ENCODE assay signal across 21 cellular contexts in the genomic region with DNA sequence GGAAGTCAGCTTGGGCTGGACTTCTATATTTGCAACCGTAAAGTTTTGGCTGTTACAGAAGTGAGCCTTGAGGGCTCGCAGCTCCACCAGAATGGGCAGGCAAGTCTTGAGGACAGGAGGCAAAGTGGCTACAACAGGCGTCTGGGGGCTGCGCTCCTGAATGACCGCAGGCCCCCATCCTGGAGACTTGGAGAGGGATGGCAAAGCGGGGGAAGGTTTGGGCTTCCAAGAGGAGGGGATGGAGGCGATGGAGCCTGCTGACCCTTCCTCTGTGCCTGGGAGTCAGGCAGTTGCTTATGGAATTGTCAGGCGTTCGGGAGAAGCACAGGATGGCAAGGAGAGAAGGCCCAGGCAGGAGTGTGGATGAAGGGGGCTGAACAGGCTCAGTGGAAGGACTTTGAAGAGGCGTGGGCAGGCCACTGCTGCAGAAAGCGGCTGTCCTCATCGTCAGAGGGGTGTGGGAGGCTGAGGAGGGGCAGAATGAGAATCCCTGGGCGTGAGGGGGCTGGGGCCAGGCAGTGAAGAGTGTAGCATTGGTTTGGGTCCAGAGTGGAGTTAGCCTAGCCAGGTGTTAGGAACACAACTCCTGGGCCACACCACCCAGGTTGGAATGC.
DNase-seq lines count a peak whose midpoint lies in the region; ATAC-seq and TF ChIP-seq lines count a peak whose summit lies in the region.
"Had no signal": no experiment of that assay in that cellular context is flagged by ENCODE, and none has a peak within 500 bp of the region (broad histone marks: within the 10 kb centered on the region; RNA-seq: fewer than 3 reads in every experiment).

No MANE protein-coding gene starts in this region.

- no peak overlapping the region for H3K9ac ChIP-seq in endodermal cell (ENCODE audit: extremely low read depth, low read length, poor library complexity, severe bottlenecking)
- H3K9ac ChIP-seq: BLaER1 treated with 17β-estradiol and CSF1 and Interleukin-3, amounts not matched to agents 10 nM and 100 nM; KMS-11 had no signal

- intact Hi-C loops in spleen (cut with DNase I; ENCODE audit: low total_unique reads) = no loop called here

- no peaks in the 10 kb centered on the region for H3K4me1 Mint-ChIP-seq in activated T-cell treated with anti-CD3 and anti-CD28 coated beads, Interleukin-2, amount 50 U/mL, for 4 hours (ENCODE audit: low read depth)
- H3K4me1 Mint-ChIP-seq in endodermal cell = no peaks in the 10 kb centered on the region
- no peaks in the 10 kb centered on the region for H3K4me1 Mint-ChIP-seq in stimulated activated memory B cell treated with anti-CD40 and anti-IgM and Interleukin-4, amounts not matched to agents 10 μg/mL and 1 μg/mL and 100 μg/mL, for 72 hours

- H3K27me3 ChIP-seq in H7 (ENCODE audit: control insufficient read depth, insufficient read depth, low read length) = peaks cover 4% of the 10 kb centered on the region; the same call in 1 of the 2 replicates
- H3K27me3 ChIP-seq in endodermal cell (ENCODE audit: control insufficient read depth, insufficient read depth, low read length, poor library complexity, severe bottlenecking) = peaks cover 36% of the 10 kb centered on the region
- peaks cover 0 to 44% (median 0%) of the 10 kb centered on the region in 7 donors for H3K27me3 ChIP-seq in spleen (replicated peaks in 1 of 7)
- H3K27me3 ChIP-seq: BLaER1 treated with 17β-estradiol and CSF1 and Interleukin-3, amounts not matched to agents 10 nM and 100 nM had no signal

- ATAC-seq in activated T-cell treated with anti-CD3 and anti-CD28 coated beads, Interleukin-2, amount 50 U/mL, for 4 hours = no peak
- ATAC-seq in stimulated activated memory B cell treated with anti-CD40 and anti-IgM and Interleukin-4, amounts not matched to agents 10 μg/mL and 1 μg/mL and 100 μg/mL, for 72 hours = no peak
- ATAC-seq: GM12878 had no signal

- WGBS in endodermal cell (ENCODE audit: insufficient coverage in 1 of 2, insufficient read length in 1 of 2), 2 experiments = 84 to 88% methylated on average over 11 to 13 of the region's 13 CpGs
- WGBS in spleen, 5 donors = 79 to 91% (median 86%) methylated on average over 13 of the region's 13 CpGs

- TF ChIP-seq CTCF in endodermal cell (conservative IDR thresholded peaks at IDR 0.05) = no peak
- no peak for TF ChIP-seq CTCF in spleen (IDR thresholded peaks at IDR 0.05 in 8 of 11, conservative IDR thresholded peaks at IDR 0.05 in 3 of 11)

- H3K9me3 ChIP-seq in endodermal cell (ENCODE audit: control insufficient read depth, low read length) = no peaks in the 10 kb centered on the region
- H3K9me3 ChIP-seq in spleen = no peaks in the 10 kb centered on the region
- H3K9me3 ChIP-seq: BLaER1 treated with 17β-estradiol and CSF1 and Interleukin-3, amounts not matched to agents 10 nM and 100 nM had no signal

- no peaks in the 10 kb centered on the region for H3K4me1 ChIP-seq in endodermal cell (ENCODE audit: control insufficient read depth, insufficient read depth, low read length)
- no peaks in the 10 kb centered on the region for H3K4me1 ChIP-seq in spleen
- H3K4me1 ChIP-seq: BLaER1 treated with 17β-estradiol and CSF1 and Interleukin-3, amounts not matched to agents 10 nM and 100 nM had no signal

- H3K27ac Mint-ChIP-seq in endodermal cell = no peak overlapping the region
- H3K27ac Mint-ChIP-seq in stimulated activated memory B cell treated with anti-CD40 and anti-IgM and Interleukin-4, amounts not matched to agents 10 μg/mL and 1 μg/mL and 100 μg/mL, for 72 hours = no peak overlapping the region
- H3K27ac Mint-ChIP-seq: GM23338, HFFc6 had no signal

- no peak for TF ChIP-seq POLR2A in spleen (IDR thresholded peaks at IDR 0.05)

- peak; percentile 1 for DNase-seq in activated T-cell treated with anti-CD3 and anti-CD28 coated beads, Interleukin-2, amount 50 U/mL, for 4 hours
- DNase-seq in activated T-cell treated with anti-CD3 and anti-CD28 coated beads for 4 hours = no peak
- DNase-seq in H7 = peak; percentile 42
- DNase-seq in endodermal cell = peak; percentile 38
- peak; percentile 64 for DNase-seq in spleen
- no peak for DNase-seq in ureter (ENCODE audit: low spot score)
- no peak for DNase-seq in SK-N-DZ (ENCODE audit: low spot score)
- DNase-seq: DND-41, GDM1, HFFc6, NCI-H1436 treated with DMSO at 0.1 percent for 48 hours, NCI-H2029 treated with DMSO at 0.1 percent for 48 hours, NCI-H2171 treated with DMSO at 0.1 percent for 48 hours, NCI-H510A, NCI-H774 had no signal

- no peaks in the 10 kb centered on the region for H3K36me3 Mint-ChIP-seq in activated T-cell treated with anti-CD3 and anti-CD28 coated beads, Interleukin-2, amount 50 U/mL, for 4 hours (ENCODE audit: insufficient read depth)
- no peaks in the 10 kb centered on the region for H3K36me3 Mint-ChIP-seq in endodermal cell (ENCODE audit: low read depth)
- no peaks in the 10 kb centered on the region for H3K36me3 Mint-ChIP-seq in stimulated activated memory B cell treated with anti-CD40 and anti-IgM and Interleukin-4, amounts not matched to agents 10 μg/mL and 1 μg/mL and 100 μg/mL, for 72 hours

- H3K4me3 ChIP-seq in H7 (ENCODE audit: insufficient read depth, low read depth, low read length) (no peak overlapping the region), endodermal cell (ENCODE audit: low read length) (no peak overlapping the region), spleen (no peak overlapping the region)
- H3K4me3 ChIP-seq: BLaER1 treated with 17β-estradiol and CSF1 and Interleukin-3, amounts not matched to agents 10 nM and 100 nM; GM12878; GM23338 had no signal

- H3K36me3 ChIP-seq in H7 (replicated peaks; ENCODE audit: control insufficient read depth, insufficient read depth, low read length) (no peaks in the 10 kb centered on the region), endodermal cell (ENCODE audit: control insufficient read depth, insufficient read depth, low read length) (no peaks in the 10 kb centered on the region), spleen (no peaks in the 10 kb centered on the region)
- H3K36me3 ChIP-seq: BLaER1 treated with 17β-estradiol and CSF1 and Interleukin-3, amounts not matched to agents 10 nM and 100 nM had no signal

- H3K27ac ChIP-seq in endodermal cell (ENCODE audit: low read depth, low read length) (no peak overlapping the region), spleen (no peak overlapping the region)
- H3K27ac ChIP-seq: BLaER1 treated with 17β-estradiol and CSF1 and Interleukin-3, amounts not matched to agents 10 nM and 100 nM; KMS-11; RWPE1 had no signal

- H3K27me3 Mint-ChIP-seq in activated T-cell treated with anti-CD3 and anti-CD28 coated beads, Interleukin-2, amount 50 U/mL, for 4 hours (ENCODE audit: low read depth) = peaks cover 8% of the 10 kb centered on the region
- H3K27me3 Mint-ChIP-seq in endodermal cell (ENCODE audit: insufficient read depth) = peaks cover 16% of the 10 kb centered on the region
- H3K27me3 Mint-ChIP-seq in stimulated activated memory B cell treated with anti-CD40 and anti-IgM and Interleukin-4, amounts not matched to agents 10 μg/mL and 1 μg/mL and 100 μg/mL, for 72 hours = peaks cover 31% of the 10 kb centered on the region

- no peaks in the 10 kb centered on the region for H3K9me3 Mint-ChIP-seq in activated T-cell treated with anti-CD3 and anti-CD28 coated beads, Interleukin-2, amount 50 U/mL, for 4 hours
- no peaks in the 10 kb centered on the region for H3K9me3 Mint-ChIP-seq in endodermal cell
- peaks cover 4% of the 10 kb centered on the region for H3K9me3 Mint-ChIP-seq in stimulated activated memory B cell treated with anti-CD40 and anti-IgM and Interleukin-4, amounts not matched to agents 10 μg/mL and 1 μg/mL and 100 μg/mL, for 72 hours
- H3K9me3 Mint-ChIP-seq: GM23338, HFFc6 had no signal

- H3K4me3 Mint-ChIP-seq in activated T-cell treated with anti-CD3 and anti-CD28 coated beads, Interleukin-2, amount 50 U/mL, for 4 hours = no peak overlapping the region
- no peak overlapping the region for H3K4me3 Mint-ChIP-seq in endodermal cell
- H3K4me3 Mint-ChIP-seq in stimulated activated memory B cell treated with anti-CD40 and anti-IgM and Interleukin-4, amounts not matched to agents 10 μg/mL and 1 μg/mL and 100 μg/mL, for 72 hours = no peak overlapping the region
- H3K4me3 Mint-ChIP-seq: GM23338, HFFc6 had no signal

Comparison
In these comparisons a context has a peak if more than half of its experiments do, and no peak if none do; other contexts are left out.
1. DNase-seq: peak in activated T-cell treated with anti-CD3 and anti-CD28 coated beads, Interleukin-2, amount 50 U/mL, for 4 hours (single experiment), H7 (single experiment), endodermal cell (single experiment) and spleen (single experiment); none in activated T-cell treated with anti-CD3 and anti-CD28 coated beads for 4 hours (single experiment), ureter (single experiment) and SK-N-DZ (single experiment).